Comparison of ENCODE assay signal across 1 cellular context in the genomic region with DNA sequence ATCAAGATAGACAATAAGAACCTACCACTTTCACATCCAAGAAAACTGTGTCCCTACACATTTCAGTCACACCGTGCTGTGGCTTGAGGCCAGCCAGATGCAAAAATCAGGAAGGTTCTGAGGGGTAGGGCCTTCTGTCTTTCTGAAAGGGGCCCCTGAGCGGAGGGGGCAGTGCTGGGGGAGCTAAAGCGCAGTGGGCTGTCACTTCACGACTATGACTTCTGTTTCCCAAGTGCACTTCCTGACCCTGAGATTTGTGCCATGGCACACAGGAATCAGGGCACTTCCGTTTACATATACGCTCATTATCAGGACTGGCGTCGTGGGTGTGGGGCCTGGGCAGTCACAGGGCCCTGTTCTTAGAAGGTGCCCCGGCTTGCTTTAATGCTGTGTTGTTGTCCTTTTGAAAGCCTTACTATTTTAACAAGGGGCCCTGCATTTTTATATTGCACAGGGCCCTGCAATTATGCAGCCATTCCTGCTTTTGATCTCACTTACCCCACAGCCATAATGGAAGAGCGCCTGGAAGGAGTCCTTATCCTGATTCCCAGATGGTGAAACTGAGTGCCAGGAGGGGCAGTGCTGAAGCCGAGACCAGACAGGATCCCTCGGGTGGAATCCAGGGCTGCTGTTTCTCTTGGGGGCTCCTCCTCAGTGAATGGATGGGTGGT.
TF ChIP-seq lines count a peak whose summit lies in the region.

No MANE protein-coding gene starts in this region.

TF ChIP-seq in HepG2, 621 proteins besides CTCF, POLR2A, EP300 and RAD21 (continued from another document and continues in another):
- TF ChIP-seq, protein P1, sequence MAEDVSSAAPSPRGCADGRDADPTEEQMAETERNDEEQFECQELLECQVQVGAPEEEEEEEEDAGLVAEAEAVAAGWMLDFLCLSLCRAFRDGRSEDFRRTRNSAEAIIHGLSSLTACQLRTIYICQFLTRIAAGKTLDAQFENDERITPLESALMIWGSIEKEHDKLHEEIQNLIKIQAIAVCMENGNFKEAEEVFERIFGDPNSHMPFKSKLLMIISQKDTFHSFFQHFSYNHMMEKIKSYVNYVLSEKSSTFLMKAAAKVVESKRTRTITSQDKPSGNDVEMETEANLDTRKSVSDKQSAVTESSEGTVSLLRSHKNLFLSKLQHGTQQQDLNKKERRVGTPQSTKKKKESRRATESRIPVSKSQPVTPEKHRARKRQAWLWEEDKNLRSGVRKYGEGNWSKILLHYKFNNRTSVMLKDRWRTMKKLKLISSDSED (CRISPR knock-in tag; IDR thresholded peaks at IDR 0.05) = no peak
- TF ChIP-seq, protein P2, sequence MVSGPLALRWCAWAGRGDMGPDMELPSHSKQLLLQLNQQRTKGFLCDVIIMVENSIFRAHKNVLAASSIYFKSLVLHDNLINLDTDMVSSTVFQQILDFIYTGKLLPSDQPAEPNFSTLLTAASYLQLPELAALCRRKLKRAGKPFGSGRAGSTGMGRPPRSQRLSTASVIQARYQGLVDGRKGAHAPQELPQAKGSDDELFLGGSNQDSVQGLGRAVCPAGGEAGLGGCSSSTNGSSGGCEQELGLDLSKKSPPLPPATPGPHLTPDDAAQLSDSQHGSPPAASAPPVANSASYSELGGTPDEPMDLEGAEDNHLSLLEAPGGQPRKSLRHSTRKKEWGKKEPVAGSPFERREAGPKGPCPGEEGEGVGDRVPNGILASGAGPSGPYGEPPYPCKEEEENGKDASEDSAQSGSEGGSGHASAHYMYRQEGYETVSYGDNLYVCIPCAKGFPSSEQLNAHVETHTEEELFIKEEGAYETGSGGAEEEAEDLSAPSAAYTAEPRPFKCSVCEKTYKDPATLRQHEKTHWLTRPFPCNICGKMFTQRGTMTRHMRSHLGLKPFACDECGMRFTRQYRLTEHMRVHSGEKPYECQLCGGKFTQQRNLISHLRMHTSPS (CRISPR knock-in tag; IDR thresholded peaks at IDR 0.05; ENCODE audit: low read depth) = peak; percentile 92
- TF ChIP-seq, protein P3, sequence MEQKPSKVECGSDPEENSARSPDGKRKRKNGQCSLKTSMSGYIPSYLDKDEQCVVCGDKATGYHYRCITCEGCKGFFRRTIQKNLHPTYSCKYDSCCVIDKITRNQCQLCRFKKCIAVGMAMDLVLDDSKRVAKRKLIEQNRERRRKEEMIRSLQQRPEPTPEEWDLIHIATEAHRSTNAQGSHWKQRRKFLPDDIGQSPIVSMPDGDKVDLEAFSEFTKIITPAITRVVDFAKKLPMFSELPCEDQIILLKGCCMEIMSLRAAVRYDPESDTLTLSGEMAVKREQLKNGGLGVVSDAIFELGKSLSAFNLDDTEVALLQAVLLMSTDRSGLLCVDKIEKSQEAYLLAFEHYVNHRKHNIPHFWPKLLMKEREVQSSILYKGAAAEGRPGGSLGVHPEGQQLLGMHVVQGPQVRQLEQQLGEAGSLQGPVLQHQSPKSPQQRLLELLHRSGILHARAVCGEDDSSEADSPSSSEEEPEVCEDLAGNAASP (CRISPR knock-in tag; IDR thresholded peaks at IDR 0.05; ENCODE audit: borderline replicate concordance) = 0 out of 2 replicates have a peak, but pooled peaks have one; percentile 22
- TF ChIP-seq ZMAT3 (CRISPR knock-in tag; conservative IDR thresholded peaks at IDR 0.05) (no peak), ZNF383 (CRISPR knock-in tag; IDR thresholded peaks at IDR 0.05; ENCODE audit: borderline replicate concordance) (0 out of 2 replicates have a peak, but pooled peaks have one; percentile 14), U2AF1 (optimal IDR thresholded peaks at IDR 0.05; ENCODE audit: low read depth, low read length) (no peak), ZNF816 (CRISPR knock-in tag; IDR thresholded peaks at IDR 0.05; ENCODE audit: borderline replicate concordance) (no peak), HOXA5 (CRISPR knock-in tag; IDR thresholded peaks at IDR 0.05) (no peak), SSRP1 (CRISPR knock-in tag; IDR thresholded peaks at IDR 0.05) (0 out of 2 replicates have a peak, but pooled peaks have one; percentile 36), ERF (CRISPR knock-in tag; IDR thresholded peaks at IDR 0.05) (no peak), SUZ12 (IDR thresholded peaks at IDR 0.05; ENCODE audit: low read depth, low read length) (no peak), FLYWCH1 (CRISPR knock-in tag; IDR thresholded peaks at IDR 0.05) (no peak), ZNF557 (CRISPR knock-in tag; IDR thresholded peaks at IDR 0.05) (0 out of 2 replicates have a peak, but pooled peaks have one; percentile 79), ZNF709 (CRISPR knock-in tag; IDR thresholded peaks at IDR 0.05) (no peak), ZNF225 (CRISPR knock-in tag; IDR thresholded peaks at IDR 0.05) (no peak), AGO2 (optimal IDR thresholded peaks at IDR 0.05; ENCODE audit: low read depth, low read length) (no peak), ZNF484 (CRISPR knock-in tag; IDR thresholded peaks at IDR 0.05; ENCODE audit: borderline replicate concordance, low read depth) (no peak), ATM (IDR thresholded peaks at IDR 0.05; ENCODE audit: borderline replicate concordance) (no peak), BHLHE40 (IDR thresholded peaks at IDR 0.05; ENCODE audit: low read length) (no peak), MXI1 (IDR thresholded peaks at IDR 0.05; ENCODE audit: borderline replicate concordance, low read depth, low read length) (no peak), FOXO1 (CRISPR knock-in tag; IDR thresholded peaks at IDR 0.05) (peak; percentile 34; the same call in 1 of the 2 replicates), FOXA3 (CRISPR knock-in tag; IDR thresholded peaks at IDR 0.05) (peak; percentile 36; the same call in 1 of the 2 replicates), NR3C1 (CRISPR knock-in tag; IDR thresholded peaks at IDR 0.05) (no peak), ZNF260 (CRISPR knock-in tag; IDR thresholded peaks at IDR 0.05; ENCODE audit: borderline replicate concordance, low read depth) (no peak), RBFOX2 (IDR thresholded peaks at IDR 0.05; ENCODE audit: low read depth, low read length) (peak; percentile 15), TBP (CRISPR knock-in tag; IDR thresholded peaks at IDR 0.05) (no peak), NFATC3 (CRISPR knock-in tag; IDR thresholded peaks at IDR 0.05) (0 out of 2 replicates have a peak, but pooled peaks have one; percentile 22), ESRRA (CRISPR knock-in tag; IDR thresholded peaks at IDR 0.05; ENCODE audit: low read depth) (no peak), NCOR1 (IDR thresholded peaks at IDR 0.05; ENCODE audit: borderline replicate concordance, low read length) (no peak), DNMT1 (CRISPR knock-in tag; IDR thresholded peaks at IDR 0.05) (no peak), ZNF251 (CRISPR knock-in tag; IDR thresholded peaks at IDR 0.05) (no peak), ZC3H13 (CRISPR knock-in tag; IDR thresholded peaks at IDR 0.05) (no peak), FOSL1 (CRISPR knock-in tag; IDR thresholded peaks at IDR 0.05; ENCODE audit: borderline replicate concordance) (0 out of 2 replicates have a peak, but pooled peaks have one; percentile 15), ZSCAN29 (CRISPR knock-in tag; conservative IDR thresholded peaks at IDR 0.05) (0 out of 2 replicates have a peak, but pooled peaks have one; percentile 3), ZNF670 (CRISPR knock-in tag; IDR thresholded peaks at IDR 0.05; ENCODE audit: borderline replicate concordance) (no peak), SAFB2 (CRISPR knock-in tag; IDR thresholded peaks at IDR 0.05; ENCODE audit: borderline replicate concordance, low read depth) (no peak), ZSCAN31 (CRISPR knock-in tag; IDR thresholded peaks at IDR 0.05; ENCODE audit: low read depth) (peak; percentile 21; the same call in 1 of the 2 replicates)
- TF ChIP-seq, protein P4, sequence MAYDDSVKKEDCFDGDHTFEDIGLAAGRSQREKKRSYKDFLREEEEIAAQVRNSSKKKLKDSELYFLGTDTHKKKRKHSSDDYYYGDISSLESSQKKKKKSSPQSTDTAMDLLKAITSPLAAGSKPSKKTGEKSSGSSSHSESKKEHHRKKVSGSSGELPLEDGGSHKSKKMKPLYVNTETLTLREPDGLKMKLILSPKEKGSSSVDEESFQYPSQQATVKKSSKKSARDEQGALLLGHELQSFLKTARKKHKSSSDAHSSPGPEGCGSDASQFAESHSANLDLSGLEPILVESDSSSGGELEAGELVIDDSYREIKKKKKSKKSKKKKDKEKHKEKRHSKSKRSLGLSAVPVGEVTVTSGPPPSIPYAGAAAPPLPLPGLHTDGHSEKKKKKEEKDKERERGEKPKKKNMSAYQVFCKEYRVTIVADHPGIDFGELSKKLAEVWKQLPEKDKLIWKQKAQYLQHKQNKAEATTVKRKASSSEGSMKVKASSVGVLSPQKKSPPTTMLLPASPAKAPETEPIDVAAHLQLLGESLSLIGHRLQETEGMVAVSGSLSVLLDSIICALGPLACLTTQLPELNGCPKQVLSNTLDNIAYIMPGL (CRISPR knock-in tag; IDR thresholded peaks at IDR 0.05; ENCODE audit: borderline replicate concordance in 1 of 2, low read depth in 1 of 2) = no peak; a peak in 1 of 4 replicates
- TF ChIP-seq, protein P5, sequence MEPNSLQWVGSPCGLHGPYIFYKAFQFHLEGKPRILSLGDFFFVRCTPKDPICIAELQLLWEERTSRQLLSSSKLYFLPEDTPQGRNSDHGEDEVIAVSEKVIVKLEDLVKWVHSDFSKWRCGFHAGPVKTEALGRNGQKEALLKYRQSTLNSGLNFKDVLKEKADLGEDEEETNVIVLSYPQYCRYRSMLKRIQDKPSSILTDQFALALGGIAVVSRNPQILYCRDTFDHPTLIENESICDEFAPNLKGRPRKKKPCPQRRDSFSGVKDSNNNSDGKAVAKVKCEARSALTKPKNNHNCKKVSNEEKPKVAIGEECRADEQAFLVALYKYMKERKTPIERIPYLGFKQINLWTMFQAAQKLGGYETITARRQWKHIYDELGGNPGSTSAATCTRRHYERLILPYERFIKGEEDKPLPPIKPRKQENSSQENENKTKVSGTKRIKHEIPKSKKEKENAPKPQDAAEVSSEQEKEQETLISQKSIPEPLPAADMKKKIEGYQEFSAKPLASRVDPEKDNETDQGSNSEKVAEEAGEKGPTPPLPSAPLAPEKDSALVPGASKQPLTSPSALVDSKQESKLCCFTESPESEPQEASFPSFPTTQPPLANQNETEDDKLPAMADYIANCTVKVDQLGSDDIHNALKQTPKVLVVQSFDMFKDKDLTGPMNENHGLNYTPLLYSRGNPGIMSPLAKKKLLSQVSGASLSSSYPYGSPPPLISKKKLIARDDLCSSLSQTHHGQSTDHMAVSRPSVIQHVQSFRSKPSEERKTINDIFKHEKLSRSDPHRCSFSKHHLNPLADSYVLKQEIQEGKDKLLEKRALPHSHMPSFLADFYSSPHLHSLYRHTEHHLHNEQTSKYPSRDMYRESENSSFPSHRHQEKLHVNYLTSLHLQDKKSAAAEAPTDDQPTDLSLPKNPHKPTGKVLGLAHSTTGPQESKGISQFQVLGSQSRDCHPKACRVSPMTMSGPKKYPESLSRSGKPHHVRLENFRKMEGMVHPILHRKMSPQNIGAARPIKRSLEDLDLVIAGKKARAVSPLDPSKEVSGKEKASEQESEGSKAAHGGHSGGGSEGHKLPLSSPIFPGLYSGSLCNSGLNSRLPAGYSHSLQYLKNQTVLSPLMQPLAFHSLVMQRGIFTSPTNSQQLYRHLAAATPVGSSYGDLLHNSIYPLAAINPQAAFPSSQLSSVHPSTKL (CRISPR knock-in tag; IDR thresholded peaks at IDR 0.05) = peak; percentile 50; the same call in 1 of the 2 replicates
- TF ChIP-seq, protein P6, sequence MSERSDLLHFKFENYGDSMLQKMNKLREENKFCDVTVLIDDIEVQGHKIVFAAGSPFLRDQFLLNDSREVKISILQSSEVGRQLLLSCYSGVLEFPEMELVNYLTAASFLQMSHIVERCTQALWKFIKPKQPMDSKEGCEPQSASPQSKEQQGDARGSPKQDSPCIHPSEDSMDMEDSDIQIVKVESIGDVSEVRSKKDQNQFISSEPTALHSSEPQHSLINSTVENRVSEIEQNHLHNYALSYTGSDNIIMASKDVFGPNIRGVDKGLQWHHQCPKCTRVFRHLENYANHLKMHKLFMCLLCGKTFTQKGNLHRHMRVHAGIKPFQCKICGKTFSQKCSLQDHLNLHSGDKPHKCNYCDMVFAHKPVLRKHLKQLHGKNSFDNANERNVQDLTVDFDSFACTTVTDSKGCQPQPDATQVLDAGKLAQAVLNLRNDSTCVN (CRISPR knock-in tag; IDR thresholded peaks at IDR 0.05; ENCODE audit: borderline replicate concordance) = peak; percentile 47; the same call in 1 of the 2 replicates
- TF ChIP-seq, protein P7, sequence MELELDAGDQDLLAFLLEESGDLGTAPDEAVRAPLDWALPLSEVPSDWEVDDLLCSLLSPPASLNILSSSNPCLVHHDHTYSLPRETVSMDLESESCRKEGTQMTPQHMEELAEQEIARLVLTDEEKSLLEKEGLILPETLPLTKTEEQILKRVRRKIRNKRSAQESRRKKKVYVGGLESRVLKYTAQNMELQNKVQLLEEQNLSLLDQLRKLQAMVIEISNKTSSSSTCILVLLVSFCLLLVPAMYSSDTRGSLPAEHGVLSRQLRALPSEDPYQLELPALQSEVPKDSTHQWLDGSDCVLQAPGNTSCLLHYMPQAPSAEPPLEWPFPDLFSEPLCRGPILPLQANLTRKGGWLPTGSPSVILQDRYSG (CRISPR knock-in tag; IDR thresholded peaks at IDR 0.05) = peak; percentile 24; the same call in 1 of the 2 replicates
- TF ChIP-seq, protein P8, sequence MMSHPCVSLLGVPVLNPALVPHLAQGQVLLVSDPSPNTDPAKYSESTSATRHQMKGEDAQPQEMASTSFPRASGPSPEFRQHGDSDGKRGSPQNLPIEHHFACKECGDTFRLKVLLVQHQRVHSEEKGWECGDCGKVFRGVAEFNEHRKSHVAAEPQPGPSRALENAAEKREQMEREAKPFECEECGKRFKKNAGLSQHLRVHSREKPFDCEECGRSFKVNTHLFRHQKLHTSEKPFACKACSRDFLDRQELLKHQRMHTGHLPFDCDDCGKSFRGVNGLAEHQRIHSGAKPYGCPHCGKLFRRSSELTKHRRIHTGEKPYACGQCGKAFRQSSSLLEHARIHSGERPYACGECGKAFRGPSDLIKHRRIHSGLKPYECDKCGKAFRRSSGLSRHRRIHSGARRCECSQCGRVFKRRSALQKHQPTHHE (CRISPR knock-in tag; IDR thresholded peaks at IDR 0.05; ENCODE audit: borderline replicate concordance) = 0 out of 2 replicates have a peak, but pooled peaks have one; percentile 24
- TF ChIP-seq, protein P9, sequence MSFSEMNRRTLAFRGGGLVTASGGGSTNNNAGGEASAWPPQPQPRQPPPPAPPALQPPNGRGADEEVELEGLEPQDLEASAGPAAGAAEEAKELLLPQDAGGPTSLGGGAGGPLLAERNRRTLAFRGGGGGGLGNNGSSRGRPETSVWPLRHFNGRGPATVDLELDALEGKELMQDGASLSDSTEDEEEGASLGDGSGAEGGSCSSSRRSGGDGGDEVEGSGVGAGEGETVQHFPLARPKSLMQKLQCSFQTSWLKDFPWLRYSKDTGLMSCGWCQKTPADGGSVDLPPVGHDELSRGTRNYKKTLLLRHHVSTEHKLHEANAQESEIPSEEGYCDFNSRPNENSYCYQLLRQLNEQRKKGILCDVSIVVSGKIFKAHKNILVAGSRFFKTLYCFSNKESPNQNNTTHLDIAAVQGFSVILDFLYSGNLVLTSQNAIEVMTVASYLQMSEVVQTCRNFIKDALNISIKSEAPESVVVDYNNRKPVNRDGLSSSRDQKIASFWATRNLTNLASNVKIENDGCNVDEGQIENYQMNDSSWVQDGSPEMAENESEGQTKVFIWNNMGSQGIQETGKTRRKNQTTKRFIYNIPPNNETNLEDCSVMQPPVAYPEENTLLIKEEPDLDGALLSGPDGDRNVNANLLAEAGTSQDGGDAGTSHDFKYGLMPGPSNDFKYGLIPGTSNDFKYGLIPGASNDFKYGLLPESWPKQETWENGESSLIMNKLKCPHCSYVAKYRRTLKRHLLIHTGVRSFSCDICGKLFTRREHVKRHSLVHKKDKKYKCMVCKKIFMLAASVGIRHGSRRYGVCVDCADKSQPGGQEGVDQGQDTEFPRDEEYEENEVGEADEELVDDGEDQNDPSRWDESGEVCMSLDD (CRISPR knock-in tag; IDR thresholded peaks at IDR 0.05; ENCODE audit: borderline replicate concordance) = no peak
